17 cellular contexts compared by ENCODE assay signal in genomic region chr22:25546242-25546641, GRCh38. TPM values are rescaled to one million over a fixed set of nuclear protein-coding genes. Genes with fewer than 3 reads are reported as not detected.
DNase-seq lines count a peak whose midpoint lies in the region; ATAC-seq, FAIRE-seq and TF ChIP-seq lines count a peak whose summit lies in the region.
"Had no signal": no experiment of that assay in that cellular context is flagged by ENCODE, and none has a peak within 500 bp of the region (broad histone marks: within the 10 kb centered on the region; RNA-seq: fewer than 3 reads in every experiment).

No MANE protein-coding gene starts in this region.

- intact Hi-C loops in HepG2 (cut with micrococcal nuclease; ENCODE audit: unreplicated experiment) = no loop called here
- intact Hi-C loops in right lobe of liver (cut with DNase I) = no loop called here
- intact Hi-C loops in body of pancreas (cut with DNase I) = no loop called here

- POLR2A ChIA-PET in HepG2 (lab: Yijun Ruan, JAX) = interaction anchor here (0.9 kb wide), 1 partner anchor 18 kb away, joined by 3 read pairs; no protein-coding TSS in a partner anchor

- TF ChIP-seq POLR2A in HepG2 (IDR thresholded peaks at IDR 0.05; ENCODE audit: insufficient read depth in 1 of 2, low read depth in 2 of 2, low read length in 2 of 2) = no peak
- no peak for TF ChIP-seq POLR2A in right lobe of liver (IDR thresholded peaks at IDR 0.05)
- TF ChIP-seq POLR2A in body of pancreas (IDR thresholded peaks at IDR 0.05) = no peak

- no peak overlapping the region for H3K4me3 ChIP-seq in HepG2 (replicated peaks in 1 of 3; ENCODE audit: insufficient read depth in 1 of 3, low read depth in 2 of 3, low read length in 3 of 3)
- H3K4me3 ChIP-seq in right lobe of liver = no peak overlapping the region
- H3K4me3 ChIP-seq in body of pancreas = no peak overlapping the region
- H3K4me3 ChIP-seq in H7 (ENCODE audit: insufficient read depth, low read depth, low read length) = no peak overlapping the region
- H3K4me3 ChIP-seq: BLaER1 treated with 17β-estradiol and CSF1 and Interleukin-3, amounts not matched to agents 10 nM and 100 nM; GM12878; GM23248 had no signal

- H4K20me1 ChIP-seq in HepG2 (ENCODE audit: insufficient read depth, low read length) = no peaks in the 10 kb centered on the region
- H4K20me1 ChIP-seq: BLaER1 treated with 17β-estradiol and CSF1 and Interleukin-3, amounts not matched to agents 10 nM and 100 nM had no signal

- WGBS in HepG2 (ENCODE audit: low lambda C conversion rate) = 72% methylated on average over 2 of the region's 2 CpGs
- WGBS in right lobe of liver (ENCODE audit: insufficient coverage, low coverage, low lambda C conversion rate, missing lambda C conversion rate) = 58% methylated on average over 2 of the region's 2 CpGs
- WGBS in body of pancreas, 2 donors = 71 to 82% methylated on average over 2 of the region's 2 CpGs

- H3K4me1 ChIP-seq in HepG2 (ENCODE audit: insufficient read depth, low read length) = peaks cover 35% of the 10 kb centered on the region
- H3K4me1 ChIP-seq in right lobe of liver = peaks cover 0 to 20% (median 5%) of the 10 kb centered on the region in 4 donors
- peaks cover 23% of the 10 kb centered on the region for H3K4me1 ChIP-seq in body of pancreas

- FAIRE-seq in HepG2 (lab: Jason Lieb, UNC) = no peak
- FAIRE-seq: GM12878, H54 had no signal

- BruUV-seq in HepG2 (replicated peaks; lab: Mats Ljungman, UMichigan) = no TSS peak

- no peaks in the 10 kb centered on the region for H3K36me3 ChIP-seq in HepG2 (replicated peaks in 1 of 2; ENCODE audit: control insufficient read depth in 1 of 2, insufficient read depth in 2 of 2, low read length in 2 of 2)
- H3K36me3 ChIP-seq in right lobe of liver = no peaks in the 10 kb centered on the region
- no peaks in the 10 kb centered on the region for H3K36me3 ChIP-seq in body of pancreas (replicated peaks in 1 of 2; ENCODE audit: insufficient read depth in 1 of 2, low read depth in 2 of 2)
- no peaks in the 10 kb centered on the region for H3K36me3 ChIP-seq in H7 (replicated peaks; ENCODE audit: control insufficient read depth, insufficient read depth, low read length)
- H3K36me3 ChIP-seq: BLaER1 treated with 17β-estradiol and CSF1 and Interleukin-3, amounts not matched to agents 10 nM and 100 nM had no signal

- DNase-seq in HepG2 (ENCODE audit: low spot score) = no peak
- no peak for DNase-seq in right lobe of liver
- peak; percentile 30 for DNase-seq in OCI-M1 (lab: John Stamatoyannopoulos, UW)
- DNase-seq in body of pancreas = no peak
- no peak for DNase-seq in HuH-7.5 (ENCODE audit: low spot score)
- DNase-seq in left lobe of liver (ENCODE audit: low spot score) = no peak
- no peak for DNase-seq in H7
- DNase-seq: ACHN; CD4-positive, alpha-beta memory T cell; DMS79; GM23248; IMR-90 had no signal

- H2AFZ ChIP-seq in HepG2 (ENCODE audit: low read length) = no peak overlapping the region
- H2AFZ ChIP-seq: GM23248 had no signal

- H3K4me2 ChIP-seq in HepG2 (ENCODE audit: low read depth, low read length) = peak overlapping the region; percentile 53

- TF ChIP-seq EP300 in HepG2 (IDR thresholded peaks at IDR 0.05; ENCODE audit: low read depth in 2 of 2, low read length in 2 of 2) (no peak), HepG2 (CRISPR knock-in tag; IDR thresholded peaks at IDR 0.05; ENCODE audit: borderline replicate concordance) (no peak)

- in situ Hi-C loops in HepG2 (cut with HindIII; ENCODE audit: extremely low pct_ligation_motif_present, low pct_unique_long_range_greater_than_20kb) = no loop called here

- H3K27ac ChIP-seq in HepG2 (ENCODE audit: extremely low read length, insufficient read depth, low read length) (no peak overlapping the region), right lobe of liver (no peak overlapping the region), body of pancreas (peak overlapping the region in 3 of 4 donors; percentile 51 to 58 (median 51))
- H3K27ac ChIP-seq: BLaER1 treated with 17β-estradiol and CSF1 and Interleukin-3, amounts not matched to agents 10 nM and 100 nM; GM23248; HL-60 had no signal

- CTCF ChIA-PET in HepG2 (lab: Yijun Ruan, JAX; ENCODE audit: low intra/inter-chr PET ratio, low total read pairs) = no interaction called here

- TF ChIP-seq RAD21 in HepG2 (CRISPR knock-in tag; IDR thresholded peaks at IDR 0.05) = no peak

- TF ChIP-seq CTCF in HepG2 (CRISPR knock-in tag; IDR thresholded peaks at IDR 0.05) (no peak), right lobe of liver (IDR thresholded peaks at IDR 0.05) (no peak), body of pancreas (IDR thresholded peaks at IDR 0.05) (no peak)

- no peaks in the 10 kb centered on the region for H3K9me3 ChIP-seq in HepG2 (ENCODE audit: low read length)
- H3K9me3 ChIP-seq in right lobe of liver = no peaks in the 10 kb centered on the region
- peaks cover 0 to 7% (median 0%) of the 10 kb centered on the region in 3 donors for H3K9me3 ChIP-seq in body of pancreas

- no peaks in the 10 kb centered on the region for H3K79me2 ChIP-seq in HepG2 (ENCODE audit: insufficient read depth, low read length)

- H3K9ac ChIP-seq in HepG2 (ENCODE audit: insufficient read depth, low read depth, low read length) = no peak overlapping the region
- H3K9ac ChIP-seq: BLaER1 treated with 17β-estradiol and CSF1 and Interleukin-3, amounts not matched to agents 10 nM and 100 nM; GM23248 had no signal

- ATAC-seq in HepG2 (no peak), right lobe of liver (no peak), body of pancreas (no peak), left lobe of liver (no peak), HG03460 (IDR thresholded peaks at IDR 0.05; ENCODE audit: unreplicated experiment) (no peak)

- H3K27me3 ChIP-seq in HepG2 (ENCODE audit: control insufficient read depth in 1 of 2, insufficient read depth in 2 of 2, low read length in 2 of 2) (no peaks in the 10 kb centered on the region; a peak in 1 of 5 replicates), right lobe of liver (no peaks in the 10 kb centered on the region), body of pancreas (no peaks in the 10 kb centered on the region), H7 (ENCODE audit: control insufficient read depth, insufficient read depth, low read length) (no peaks in the 10 kb centered on the region)
- H3K27me3 ChIP-seq: BLaER1 treated with 17β-estradiol and CSF1 and Interleukin-3, amounts not matched to agents 10 nM and 100 nM had no signal

TF ChIP-seq in HepG2, 621 proteins besides CTCF, POLR2A, EP300 and RAD21:
- TF ChIP-seq CHCHD3 (CRISPR knock-in tag; IDR thresholded peaks at IDR 0.05) (no peak), ZNF296 (CRISPR knock-in tag; conservative IDR thresholded peaks at IDR 0.05) (no peak), PCBP2 (optimal IDR thresholded peaks at IDR 0.05; ENCODE audit: low read depth, low read length, poor library complexity, severe bottlenecking) (peak; percentile 46), GZF1 (CRISPR knock-in tag; IDR thresholded peaks at IDR 0.05) (no peak), ATF7 (IDR thresholded peaks at IDR 0.05) (peak; percentile 59), ATF7 (CRISPR knock-in tag; IDR thresholded peaks at IDR 0.05) (no peak)
TF ChIP-seq in HepG2: peak in this region for 2.

RNA-seq across cellular contexts. Expression of gene GRK3, which starts 18.2 kb away (rescaled TPM):
- total RNA-seq in HepG2 (2016; rRNA removed; fragmentation: Illumina TruSeq; extraction: Trizol) = 16.7 and 23.6 TPM in 2 replicates
- 13.1 and 14.5 TPM in 2 replicates for total RNA-seq in HepG2 (2016; cell fraction: cytosol; rRNA removed; fragmentation: Illumina TruSeq; extraction: Trizol; ENCODE audit: low read depth)
- 17.2 and 21.5 TPM in 2 replicates for total RNA-seq in HepG2 (2016; cell fraction: insoluble cytoplasmic fraction; rRNA removed; fragmentation: Illumina TruSeq; extraction: Trizol)
- 24.9 and 31.5 TPM in 2 replicates for total RNA-seq in HepG2 (2016; cell fraction: membrane; rRNA removed; fragmentation: Illumina TruSeq; extraction: Trizol)
- 10.9 and 11.2 TPM in 2 replicates for total RNA-seq in HepG2 (2016; cell fraction: nucleus; rRNA removed; fragmentation: Illumina TruSeq; extraction: Trizol)
- polyA plus RNA-seq in HepG2 (2011; rRNA removed) = 8.4 and 8.5 TPM in 2 replicates
- 4.6 and 7.2 TPM in 2 replicates for polyA plus RNA-seq in HepG2 (2011; cell fraction: cytosol; rRNA removed)
- polyA plus RNA-seq in HepG2 (2011; cell fraction: nucleus; rRNA removed) = 7.4 TPM in 2 replicates
- polyA plus RNA-seq in HepG2 (2012) = 6.3 and 6.9 TPM in 2 replicates
- polyA plus RNA-seq in HepG2 (2016; cell fraction: cytosol; fragmentation: Illumina TruSeq; extraction: Trizol; ENCODE audit: low read depth) = 9.1 and 9.5 TPM in 2 replicates
- polyA plus RNA-seq in HepG2 (2016; cell fraction: insoluble cytoplasmic fraction; fragmentation: Illumina TruSeq; extraction: Trizol; ENCODE audit: low read depth) = 13.1 and 17.4 TPM in 2 replicates
- 18.9 and 19.4 TPM in 2 replicates for polyA plus RNA-seq in HepG2 (2016; cell fraction: membrane; fragmentation: Illumina TruSeq; extraction: Trizol; ENCODE audit: low read depth)
- 11.1 and 12.7 TPM in 2 replicates for polyA plus RNA-seq in HepG2 (2016; cell fraction: nucleus; fragmentation: Illumina TruSeq; extraction: Trizol; ENCODE audit: insufficient read depth, low read depth)
- 12.8 TPM in 1 of 2 replicates, not detected in the other for polyA minus RNA-seq in HepG2 (2011; rRNA and poly(A)+ RNA removed; ENCODE audit: low replicate concordance)
- 9.5 and 11.9 TPM in 2 replicates for polyA minus RNA-seq in HepG2 (2011; cell fraction: cytosol; rRNA and poly(A)+ RNA removed)
- 13.4 and 15.9 TPM in 2 replicates for polyA minus RNA-seq in HepG2 (2011; cell fraction: nucleus; rRNA and poly(A)+ RNA removed)
- total RNA-seq in right lobe of liver = 1 to 10 TPM; 1.1 to 4.9 (median 3.6) TPM
- total RNA-seq in body of pancreas = 10 to 100 TPM; 10.4 to 10.9 TPM
- 1.3 TPM for total RNA-seq in left lobe of liver
- total RNA-seq in H7 (2014; rRNA removed; shearing (Covaris generic)) = 7.1 and 12.1 TPM in 2 replicates

Comparison
In these comparisons a context has a peak if more than half of its experiments do, and no peak if none do; other contexts are left out.
1. H3K27ac ChIP-seq: peak in body of pancreas (3 of 4); none in HepG2 (single experiment) and right lobe of liver (0 of 3).